ENCODE assay signal across 16 cellular contexts in genomic region chr11:69436041-69436982, GRCh38. TPM values are rescaled to one million over a fixed set of nuclear protein-coding genes. Genes with fewer than 3 reads are reported as not detected.
DNase-seq lines count a peak whose midpoint lies in the region; ATAC-seq, FAIRE-seq and TF ChIP-seq lines count a peak whose summit lies in the region.
"Had no signal": no experiment of that assay in that cellular context is flagged by ENCODE, and none has a peak within 500 bp of the region (broad histone marks: within the 10 kb centered on the region; RNA-seq: fewer than 3 reads in every experiment).

No MANE protein-coding gene starts in this region.

- BruUV-seq in OCI-LY7 (replicated peaks; lab: Mats Ljungman, UMichigan) = no TSS peak

- no peak for ATAC-seq in left colon
- ATAC-seq in HG03342 (IDR thresholded peaks at IDR 0.05; ENCODE audit: unreplicated experiment) = no peak

- H3K4me1 Mint-ChIP-seq in astrocyte (ENCODE audit: low read depth, unreplicated experiment) = peaks cover 12% of the 10 kb centered on the region
- H3K4me1 Mint-ChIP-seq in neural progenitor cell = peaks cover 61% of the 10 kb centered on the region

- H3K4me3 Mint-ChIP-seq in astrocyte (ENCODE audit: unreplicated experiment) (no peak overlapping the region), neural progenitor cell (no peak overlapping the region)

- H3K9me2 ChIP-seq in OCI-LY7 (ENCODE audit: insufficient read depth, low read length) = no peaks in the 10 kb centered on the region

- H2AFZ ChIP-seq in astrocyte (ENCODE audit: low read depth, low read length) (no peak overlapping the region), neural progenitor cell (replicated peaks) (no peak overlapping the region), OCI-LY7 (ENCODE audit: low read length) (no peak overlapping the region)

- peaks cover 55% of the 10 kb centered on the region for H3K4me1 ChIP-seq in BLaER1
- H3K4me1 ChIP-seq in astrocyte (ENCODE audit: insufficient read depth, low read length) = peaks cover 18% of the 10 kb centered on the region
- H3K4me1 ChIP-seq in neural progenitor cell = peaks cover 59% of the 10 kb centered on the region
- H3K4me1 ChIP-seq in OCI-LY7 (ENCODE audit: insufficient read depth, low read length, poor library complexity, severe bottlenecking) = no peaks in the 10 kb centered on the region

- intact Hi-C loops in left colon (cut with DNase I, micrococcal nuclease) (no loop called here), OCI-LY7 (cut with micrococcal nuclease; ENCODE audit: unreplicated experiment) (no loop called here)

- H3K36me3 Mint-ChIP-seq in astrocyte (ENCODE audit: low read depth, unreplicated experiment) (peaks cover 2% of the 10 kb centered on the region), neural progenitor cell (no peaks in the 10 kb centered on the region)

- H3K27me3 ChIP-seq in BLaER1 = no peaks in the 10 kb centered on the region
- no peaks in the 10 kb centered on the region for H3K27me3 ChIP-seq in astrocyte (ENCODE audit: insufficient read depth, low read length)
- H3K27me3 ChIP-seq in neural progenitor cell = no peaks in the 10 kb centered on the region
- H3K27me3 ChIP-seq: esophagus squamous epithelium had no signal

- H3K9ac ChIP-seq in BLaER1 = no peak overlapping the region
- H3K9ac ChIP-seq in astrocyte (ENCODE audit: low read length) = no peak overlapping the region
- no peak overlapping the region for H3K9ac ChIP-seq in neural progenitor cell

- TF ChIP-seq CTCF in astrocyte (IDR thresholded peaks at IDR 0.05; ENCODE audit: insufficient read depth, low read depth, low read length) (no peak), neural progenitor cell (IDR thresholded peaks at IDR 0.05) (no peak), OCI-LY7 (conservative IDR thresholded peaks at IDR 0.05; ENCODE audit: low read length) (no peak)

- peak overlapping the region; percentile 95 for H3K27ac Mint-ChIP-seq in astrocyte (ENCODE audit: unreplicated experiment)
- H3K27ac Mint-ChIP-seq in neural progenitor cell = peak overlapping the region; percentile 93
- H3K27ac Mint-ChIP-seq: activated T-helper 2 cell treated with anti-CD3 and anti-CD28 coated beads, Interferon-gamma antibody, Interleukin-2, Interleukin-4, amounts not matched to agents 10 μg/mL and 5 μg/mL and 100 μg/mL, durations not matched to agents 14 hours and 24 hours and 36 hours had no signal

- H3K9me3 Mint-ChIP-seq in astrocyte (ENCODE audit: unreplicated experiment) = peaks cover 7% of the 10 kb centered on the region
- no peaks in the 10 kb centered on the region for H3K9me3 Mint-ChIP-seq in neural progenitor cell
- H3K9me3 Mint-ChIP-seq: activated T-helper 2 cell treated with anti-CD3 and anti-CD28 coated beads, Interferon-gamma antibody, Interleukin-2, Interleukin-4, amounts not matched to agents 10 μg/mL and 5 μg/mL and 100 μg/mL, durations not matched to agents 14 hours and 24 hours and 36 hours had no signal

- peaks cover 25% of the 10 kb centered on the region for H3F3A ChIP-seq in neural progenitor cell (ENCODE audit: low read depth)

- H3K79me2 ChIP-seq in astrocyte (ENCODE audit: insufficient read depth, low read length) (no peaks in the 10 kb centered on the region), neural progenitor cell (ENCODE audit: low read depth) (no peaks in the 10 kb centered on the region), OCI-LY7 (ENCODE audit: insufficient read depth, low read depth, low read length) (no peaks in the 10 kb centered on the region)

- no peaks in the 10 kb centered on the region for H3K36me3 ChIP-seq in BLaER1
- no peaks in the 10 kb centered on the region for H3K36me3 ChIP-seq in astrocyte (ENCODE audit: insufficient read depth, low read length)
- H3K36me3 ChIP-seq in neural progenitor cell = no peaks in the 10 kb centered on the region
- H3K36me3 ChIP-seq in OCI-LY7 (ENCODE audit: insufficient read depth, low read length) = no peaks in the 10 kb centered on the region
- H3K36me3 ChIP-seq: esophagus squamous epithelium had no signal

- DNase-seq in NOMO-1 treated with dmso at 0.1 percent for 144 hours (lab: John Stamatoyannopoulos, UW; ENCODE audit: unreplicated experiment) (peak; percentile 58), astrocyte (ENCODE audit: low read depth) (no peak), neural progenitor cell (ENCODE audit: low spot score) (no peak), left colon (no peak), DMS 273 treated with DMSO at 0.1 percent for 48 hours (lab: John Stamatoyannopoulos, UW) (no peak), OCI-LY7 (ENCODE audit: low spot score) (no peak)
- DNase-seq: activated CD8-positive, alpha-beta memory T cell treated with anti-CD3 and anti-CD28 coated beads for 24 hours; esophagus squamous epithelium had no signal

- H3K27ac ChIP-seq in BLaER1 = no peak overlapping the region
- H3K27ac ChIP-seq in astrocyte (ENCODE audit: low read depth, low read length) = no peak overlapping the region
- H3K27ac ChIP-seq in neural progenitor cell = peak overlapping the region; percentile 83
- H3K27ac ChIP-seq in OCI-LY7 (ENCODE audit: low read depth, low read length, poor library complexity, severe bottlenecking) = no peak overlapping the region
- H3K27ac ChIP-seq: coronary artery, esophagus squamous epithelium had no signal

- H4K20me1 ChIP-seq in BLaER1 (no peaks in the 10 kb centered on the region; the same call in 1 of the 2 replicates), astrocyte (ENCODE audit: insufficient read depth, low read length) (no peaks in the 10 kb centered on the region), neural progenitor cell (ENCODE audit: low read depth) (no peaks in the 10 kb centered on the region), OCI-LY7 (ENCODE audit: insufficient read depth, low read length) (no peaks in the 10 kb centered on the region)

- H3K4me3 ChIP-seq in BLaER1 (no peak overlapping the region), astrocyte (ENCODE audit: insufficient read depth, low read depth, low read length) (no peak overlapping the region), neural progenitor cell (no peak overlapping the region), OCI-LY7 (ENCODE audit: low read depth, low read length, poor library complexity, severe bottlenecking) (no peak overlapping the region)
- H3K4me3 ChIP-seq: coronary artery, esophagus squamous epithelium had no signal

- H3K27me3 Mint-ChIP-seq in astrocyte (ENCODE audit: low read depth, unreplicated experiment) = peaks cover 28% of the 10 kb centered on the region
- H3K27me3 Mint-ChIP-seq in neural progenitor cell (ENCODE audit: insufficient read depth, low read depth) = peaks cover 22% of the 10 kb centered on the region

- no peaks in the 10 kb centered on the region for H3K9me3 ChIP-seq in BLaER1
- no peaks in the 10 kb centered on the region for H3K9me3 ChIP-seq in astrocyte (ENCODE audit: insufficient read depth, low read depth, low read length)
- no peaks in the 10 kb centered on the region for H3K9me3 ChIP-seq in neural progenitor cell (ENCODE audit: low read depth)
- H3K9me3 ChIP-seq in OCI-LY7 (ENCODE audit: low read length) = no peaks in the 10 kb centered on the region
- H3K9me3 ChIP-seq: esophagus squamous epithelium had no signal

- FAIRE-seq in astrocyte (lab: Jason Lieb, UNC) = no peak

- CTCF ChIA-PET in OCI-LY7 (lab: Charles Lee; ENCODE audit: unreplicated experiment) = no interaction called here

- H3K4me2 ChIP-seq in BLaER1 = peak overlapping the region; percentile 77
- no peak overlapping the region for H3K4me2 ChIP-seq in astrocyte (ENCODE audit: low read length)
- peak overlapping the region; percentile 56 for H3K4me2 ChIP-seq in neural progenitor cell
- no peak overlapping the region for H3K4me2 ChIP-seq in OCI-LY7 (ENCODE audit: low read length)

- POLR2A ChIA-PET in OCI-LY7 (lab: Charles Lee) = no interaction called here

RNA-seq across cellular contexts. Expression of gene LINC01488, which starts 45.2 kb away (rescaled TPM):
- total RNA-seq in astrocyte (not detected in 2 replicates), neural progenitor cell (ENCODE audit: low replicate concordance) (0.09 TPM in 1 of 2 replicates, not detected in the other), left colon (not detected), OCI-LY7 (2022) (not detected in 2 replicates)
- total RNA-seq in OCI-LY7 (2014; rRNA removed; shearing (Covaris generic)) = not detected in 2 replicates
- total RNA-seq: A673; activated T-helper 2 cell treated with anti-CD3 and anti-CD28 coated beads, Interferon-gamma antibody, Interleukin-2, Interleukin-4, amounts not matched to agents 10 μg/mL and 5 μg/mL and 100 μg/mL, durations not matched to agents 14 hours and 24 hours and 36 hours; esophagus squamous epithelium; G401; myocyte; pulmonary artery endothelial cell had no signal

Comparison
In these comparisons a context has a peak if more than half of its experiments do, and no peak if none do; other contexts are left out.
1. H3K4me2 ChIP-seq: peak in BLaER1 (single experiment) and neural progenitor cell (single experiment); none in astrocyte (single experiment) and OCI-LY7 (single experiment).